26 cellular contexts compared by ENCODE assay signal in the genomic region with DNA sequence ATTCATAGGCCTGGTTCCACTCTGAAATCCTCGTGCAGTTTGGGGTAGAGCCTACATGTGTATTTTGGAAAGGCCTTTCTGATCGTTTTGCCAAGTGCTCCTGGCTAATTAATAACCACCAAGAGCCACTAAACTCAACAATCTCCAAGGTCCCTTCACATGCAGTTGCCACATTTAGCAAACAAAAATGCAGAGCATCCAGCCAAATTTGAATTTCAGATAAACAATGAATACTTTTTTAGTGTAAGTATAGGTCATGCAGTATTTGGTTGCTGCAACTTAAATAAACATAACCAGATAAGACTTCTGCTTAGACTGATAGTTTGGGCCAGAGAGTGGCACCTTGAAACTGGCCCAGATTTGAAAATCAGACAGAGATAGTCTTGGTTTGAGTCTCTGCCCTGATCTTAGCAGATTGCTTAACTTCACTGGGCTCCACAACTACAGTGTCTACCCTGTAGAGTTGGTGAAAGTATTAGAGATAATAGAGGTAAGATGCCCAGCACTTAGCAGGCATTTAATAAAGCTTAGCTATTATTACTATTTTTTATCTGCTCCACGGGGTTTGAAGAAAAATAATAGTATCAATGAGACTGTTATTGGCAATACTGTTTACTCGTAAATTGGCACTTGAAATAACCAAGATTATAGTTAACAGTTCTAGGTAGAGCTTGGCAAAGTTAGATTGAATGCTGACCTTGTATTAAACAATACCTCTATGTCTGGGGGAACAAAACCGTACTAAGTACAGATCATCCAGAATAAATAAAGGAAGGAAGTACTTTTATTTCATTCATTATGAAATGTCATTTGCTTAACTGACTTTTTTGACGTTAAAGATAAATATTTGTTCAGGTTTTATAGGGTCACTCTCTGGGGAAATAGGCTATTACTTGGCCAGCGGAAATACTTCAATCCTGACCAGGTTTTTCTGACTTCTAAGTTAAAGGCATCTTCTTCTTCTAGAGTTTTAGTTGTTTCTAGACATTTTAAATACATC. TPM values are rescaled to one million over a fixed set of nuclear protein-coding genes. Genes with fewer than 3 reads are reported as not detected.
A peak's percentile ranks its signal among the peaks of the same experiment; 100 is the strongest.
DNase-seq lines count a peak whose midpoint lies in the region; ATAC-seq and TF ChIP-seq lines count a peak whose summit lies in the region.
"Had no signal": no experiment of that assay in that cellular context is flagged by ENCODE, and none has a peak within 500 bp of the region (broad histone marks: within the 10 kb centered on the region; RNA-seq: fewer than 3 reads in every experiment).

No MANE protein-coding gene starts in this region.

- H3K36me3 ChIP-seq in liver (ENCODE audit: control insufficient read depth in 4 of 4, insufficient read depth in 3 of 4, low read depth in 1 of 4, low read length in 3 of 4) (no peaks in the 10 kb centered on the region), upper lobe of right lung (no peaks in the 10 kb centered on the region)
- H3K36me3 ChIP-seq: esophagus muscularis mucosa, ovary, thoracic aorta, vagina had no signal

- ATAC-seq in upper lobe of right lung, result peak; percentile 85
- ATAC-seq: activated CD8-positive, alpha-beta T cell treated with anti-CD3 and anti-CD28 coated beads, Interleukin-2, amount 10 ng/mL, durations not matched to agents 7 days and 5 days; left ventricle myocardium superior; Right ventricle myocardium inferior; SK-N-SH treated with all-trans-retinoic acid at 6 μM for 48 hours; stimulated activated naive CD8-positive, alpha-beta T cell treated with anti-CD3 and anti-CD28 coated beads, Interleukin-15, Interleukin-2, amounts not matched to agents 100 U/mL and 50 U/mL, for 24 hours had no signal

- peak in 1 of 2 donors; percentile 45 for TF ChIP-seq RAD21 in liver (IDR thresholded peaks at IDR 0.05)

- no peak for TF ChIP-seq CTCF in liver (IDR thresholded peaks at IDR 0.05; ENCODE audit: low read depth, low read length, missing input control)
- TF ChIP-seq CTCF in upper lobe of right lung (IDR thresholded peaks at IDR 0.05), result no peak

- 19% methylated on average over 7 of the region's 7 CpGs for WGBS in liver

- DNase-seq in DMS53 (lab: John Stamatoyannopoulos, UW), result peak; percentile 0
- no peak for DNase-seq in DMS53 treated with DMSO at 0.1 percent for 48 hours (lab: John Stamatoyannopoulos, UW; ENCODE audit: unreplicated experiment)
- DNase-seq in astrocyte of the hippocampus (ENCODE audit: low read depth, low spot score), result peak; percentile 15
- DNase-seq in upper lobe of right lung, result no peak
- no peak for DNase-seq in NCI-H1436 (lab: John Stamatoyannopoulos, UW)
- no peak for DNase-seq in DMS79 treated with DMSO at 0.1 percent for 48 hours (lab: John Stamatoyannopoulos, UW)
- no peak for DNase-seq in activated T-cell treated with anti-CD3 and anti-CD28 coated beads for 4 hours
- DNase-seq: 8988T; activated CD4-positive, alpha-beta T cell treated with anti-CD3 and anti-CD28 coated beads for 36 hours; activated CD8-positive, alpha-beta T cell treated with anti-CD3 and anti-CD28 coated beads, Interleukin-2, amount 10 ng/mL, durations not matched to agents 7 days and 5 days; AML-193; aorta; cortex of kidney; left ventricle myocardium superior; MV-4-11; NCI-H1694; NCI-H446 treated with DMSO at 0.1 percent for 48 hours; ovary; stimulated activated CD4-positive, alpha-beta T cell treated with anti-CD3 and anti-CD28 coated beads, Interleukin-15, amount 100 ng/mL, for 24 hours; stimulated activated naive CD8-positive, alpha-beta T cell treated with anti-CD3 and anti-CD28 coated beads, Interleukin-15, Interleukin-2, amounts not matched to agents 100 U/mL and 50 U/mL, for 24 hours had no signal

- no peak overlapping the region for H3K27ac ChIP-seq in liver (ENCODE audit: low read depth in 1 of 2, low read length in 2 of 2)
- H3K27ac ChIP-seq in upper lobe of right lung, result no peak overlapping the region
- H3K27ac ChIP-seq: esophagus muscularis mucosa, ovary, thoracic aorta, vagina had no signal

- intact Hi-C loops in upper lobe of right lung (cut with DNase I), result no loop called here

- H3K4me3 ChIP-seq in liver (ENCODE audit: low read depth in 1 of 3, low read length in 3 of 3) (no peak overlapping the region), upper lobe of right lung (no peak overlapping the region)
- H3K4me3 ChIP-seq: esophagus muscularis mucosa, ovary, thoracic aorta, vagina had no signal

- H3K27me3 ChIP-seq in liver (ENCODE audit: control insufficient read depth in 4 of 4, insufficient read depth in 4 of 4, low read length in 3 of 4) (peaks cover 0 to 28% (median 4%) of the 10 kb centered on the region in 4 donors), upper lobe of right lung (no peaks in the 10 kb centered on the region)
- H3K27me3 ChIP-seq: esophagus muscularis mucosa, ovary, vagina had no signal

- H3K9me3 ChIP-seq in liver (ENCODE audit: control insufficient read depth in 4 of 4, low read length in 3 of 4), result no peaks in the 10 kb centered on the region
- H3K9me3 ChIP-seq in upper lobe of right lung, result no peaks in the 10 kb centered on the region
- H3K9me3 ChIP-seq: esophagus muscularis mucosa, ovary, thoracic aorta, vagina had no signal

- H3K9ac ChIP-seq in liver (ENCODE audit: low read depth in 1 of 2, low read length in 2 of 2), result no peak overlapping the region

- H3K4me1 ChIP-seq in liver (ENCODE audit: control insufficient read depth in 4 of 4, insufficient read depth in 4 of 4, low read length in 3 of 4) (peaks cover 0 to 18% (median 13%) of the 10 kb centered on the region in 4 donors), upper lobe of right lung (peaks cover 5% of the 10 kb centered on the region)
- H3K4me1 ChIP-seq: vagina had no signal

TF ChIP-seq in liver, 16 proteins besides CTCF, POLR2A, EP300 and RAD21:
- TF ChIP-seq HNF4A (conservative IDR thresholded peaks at IDR 0.05) (peak; percentile 66 to 83), SP1 (IDR thresholded peaks at IDR 0.05) (peak; percentile 85), TAF1 (conservative IDR thresholded peaks at IDR 0.05) (no peak), EGR1 (IDR thresholded peaks at IDR 0.05; ENCODE audit: low read depth in 2 of 2) (peak in 1 of 2 donors; percentile 60), RXRA (IDR thresholded peaks at IDR 0.05) (peak; percentile 77 to 93), GABPA (IDR thresholded peaks at IDR 0.05 in 1 of 2, conservative IDR thresholded peaks at IDR 0.05 in 1 of 2) (peak in 1 of 2 donors; percentile 35), JUND (IDR thresholded peaks at IDR 0.05) (peak; percentile 73 to 87), FOXA1 (IDR thresholded peaks at IDR 0.05) (peak; percentile 92), FOXA2 (IDR thresholded peaks at IDR 0.05) (peak; percentile 89), HNF4G (IDR thresholded peaks at IDR 0.05) (peak; percentile 14), YY1 (IDR thresholded peaks at IDR 0.05) (peak; percentile 56), NR2F2 (IDR thresholded peaks at IDR 0.05) (no peak)
- TF ChIP-seq, protein P1, sequence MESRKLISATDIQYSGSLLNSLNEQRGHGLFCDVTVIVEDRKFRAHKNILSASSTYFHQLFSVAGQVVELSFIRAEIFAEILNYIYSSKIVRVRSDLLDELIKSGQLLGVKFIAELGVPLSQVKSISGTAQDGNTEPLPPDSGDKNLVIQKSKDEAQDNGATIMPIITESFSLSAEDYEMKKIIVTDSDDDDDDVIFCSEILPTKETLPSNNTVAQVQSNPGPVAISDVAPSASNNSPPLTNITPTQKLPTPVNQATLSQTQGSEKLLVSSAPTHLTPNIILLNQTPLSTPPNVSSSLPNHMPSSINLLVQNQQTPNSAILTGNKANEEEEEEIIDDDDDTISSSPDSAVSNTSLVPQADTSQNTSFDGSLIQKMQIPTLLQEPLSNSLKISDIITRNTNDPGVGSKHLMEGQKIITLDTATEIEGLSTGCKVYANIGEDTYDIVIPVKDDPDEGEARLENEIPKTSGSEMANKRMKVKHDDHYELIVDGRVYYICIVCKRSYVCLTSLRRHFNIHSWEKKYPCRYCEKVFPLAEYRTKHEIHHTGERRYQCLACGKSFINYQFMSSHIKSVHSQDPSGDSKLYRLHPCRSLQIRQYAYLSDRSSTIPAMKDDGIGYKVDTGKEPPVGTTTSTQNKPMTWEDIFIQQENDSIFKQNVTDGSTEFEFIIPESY (IDR thresholded peaks at IDR 0.05), result peak; percentile 87
- TF ChIP-seq, protein P2, sequence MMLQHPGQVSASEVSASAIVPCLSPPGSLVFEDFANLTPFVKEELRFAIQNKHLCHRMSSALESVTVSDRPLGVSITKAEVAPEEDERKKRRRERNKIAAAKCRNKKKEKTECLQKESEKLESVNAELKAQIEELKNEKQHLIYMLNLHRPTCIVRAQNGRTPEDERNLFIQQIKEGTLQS (IDR thresholded peaks at IDR 0.05), result no peak
- TF ChIP-seq, protein P3, sequence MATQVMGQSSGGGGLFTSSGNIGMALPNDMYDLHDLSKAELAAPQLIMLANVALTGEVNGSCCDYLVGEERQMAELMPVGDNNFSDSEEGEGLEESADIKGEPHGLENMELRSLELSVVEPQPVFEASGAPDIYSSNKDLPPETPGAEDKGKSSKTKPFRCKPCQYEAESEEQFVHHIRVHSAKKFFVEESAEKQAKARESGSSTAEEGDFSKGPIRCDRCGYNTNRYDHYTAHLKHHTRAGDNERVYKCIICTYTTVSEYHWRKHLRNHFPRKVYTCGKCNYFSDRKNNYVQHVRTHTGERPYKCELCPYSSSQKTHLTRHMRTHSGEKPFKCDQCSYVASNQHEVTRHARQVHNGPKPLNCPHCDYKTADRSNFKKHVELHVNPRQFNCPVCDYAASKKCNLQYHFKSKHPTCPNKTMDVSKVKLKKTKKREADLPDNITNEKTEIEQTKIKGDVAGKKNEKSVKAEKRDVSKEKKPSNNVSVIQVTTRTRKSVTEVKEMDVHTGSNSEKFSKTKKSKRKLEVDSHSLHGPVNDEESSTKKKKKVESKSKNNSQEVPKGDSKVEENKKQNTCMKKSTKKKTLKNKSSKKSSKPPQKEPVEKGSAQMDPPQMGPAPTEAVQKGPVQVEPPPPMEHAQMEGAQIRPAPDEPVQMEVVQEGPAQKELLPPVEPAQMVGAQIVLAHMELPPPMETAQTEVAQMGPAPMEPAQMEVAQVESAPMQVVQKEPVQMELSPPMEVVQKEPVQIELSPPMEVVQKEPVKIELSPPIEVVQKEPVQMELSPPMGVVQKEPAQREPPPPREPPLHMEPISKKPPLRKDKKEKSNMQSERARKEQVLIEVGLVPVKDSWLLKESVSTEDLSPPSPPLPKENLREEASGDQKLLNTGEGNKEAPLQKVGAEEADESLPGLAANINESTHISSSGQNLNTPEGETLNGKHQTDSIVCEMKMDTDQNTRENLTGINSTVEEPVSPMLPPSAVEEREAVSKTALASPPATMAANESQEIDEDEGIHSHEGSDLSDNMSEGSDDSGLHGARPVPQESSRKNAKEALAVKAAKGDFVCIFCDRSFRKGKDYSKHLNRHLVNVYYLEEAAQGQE (IDR thresholded peaks at IDR 0.05), result peak; percentile 72
- TF ChIP-seq, protein P4, sequence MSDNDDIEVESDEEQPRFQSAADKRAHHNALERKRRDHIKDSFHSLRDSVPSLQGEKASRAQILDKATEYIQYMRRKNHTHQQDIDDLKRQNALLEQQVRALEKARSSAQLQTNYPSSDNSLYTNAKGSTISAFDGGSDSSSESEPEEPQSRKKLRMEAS (IDR thresholded peaks at IDR 0.05), result peak; percentile 77

RNA-seq across cellular contexts. Expression of a gene that starts 15.0 kb away (rescaled TPM):
- 100 to 1,000 TPM in 1 of 2 donors, 10 to 100 TPM in 1; 39.1 to 110 TPM for total RNA-seq in liver
- 10 to 100 TPM; 36.3 to 46.0 TPM for polyA plus RNA-seq in liver
- total RNA-seq in upper lobe of right lung, result 53.6 TPM

Comparison
In these comparisons a context has a peak if more than half of its experiments do, and no peak if none do; other contexts are left out.
1. DNase-seq: peak in DMS53 (single experiment) and astrocyte of the hippocampus (single experiment); none in DMS53 treated with DMSO at 0.1 percent for 48 hours (single experiment), upper lobe of right lung (single experiment), NCI-H1436 (single experiment), DMS79 treated with DMSO at 0.1 percent for 48 hours (single experiment) and activated T-cell treated with anti-CD3 and anti-CD28 coated beads for 4 hours (single experiment).